19 cellular contexts compared by ENCODE assay signal in genomic region chr14:37384870-37385596, GRCh38.
A peak's percentile ranks its signal among the peaks of the same experiment; 100 is the strongest.
DNase-seq lines count a peak whose midpoint lies in the region; ATAC-seq and TF ChIP-seq lines count a peak whose summit lies in the region.
"Had no signal": no experiment of that assay in that cellular context is flagged by ENCODE, and none has a peak within 500 bp of the region (broad histone marks: within the 10 kb centered on the region; RNA-seq: fewer than 3 reads in every experiment).

No MANE protein-coding gene starts in this region.

- H3K9ac ChIP-seq in mesenchymal stem cell (ENCODE audit: low read length) = no peak overlapping the region
- H3K9ac ChIP-seq in Karpas-422 (ENCODE audit: low read length) = no peak overlapping the region

- H4K8ac ChIP-seq in mesenchymal stem cell (ENCODE audit: low read length) = no peak overlapping the region

- no peak overlapping the region for H3K18ac ChIP-seq in mesenchymal stem cell (ENCODE audit: low read depth in 1 of 2, low read length in 2 of 2)

- peak; percentile 43 for DNase-seq in DMS53 treated with DMSO at 0.1 percent for 48 hours (lab: John Stamatoyannopoulos, UW; ENCODE audit: unreplicated experiment)
- DNase-seq in NCI-H187 (lab: John Stamatoyannopoulos, UW) = peak; percentile 51 to 77
- DNase-seq in NCI-H774 (lab: John Stamatoyannopoulos, UW) = peak; percentile 91
- DNase-seq in left lung = no peak
- DNase-seq in MG63 = no peak
- DNase-seq in mesenchymal stem cell = no peak
- no peak for DNase-seq in Karpas-422
- DNase-seq: activated CD4-positive, alpha-beta T cell treated with anti-CD3 and anti-CD28 coated beads for 48 hours; activated naive CD8-positive, alpha-beta T cell treated with anti-CD3 and anti-CD28 coated beads, Interleukin-2, amount 10 ng/mL, durations not matched to agents 7 days and 5 days; activated T-cell treated with anti-CD3 and anti-CD28 coated beads for 4 hours; DMS 273 treated with DMSO at 0.1 percent for 48 hours; midbrain; NK-92 treated with Interleukin-12 subunit alpha and Interleukin-12 subunit beta, amount 100 ng/mL, for 24 hours; nucleus accumbens; SJCRH30; trophoblast cell had no signal

- 70% methylated on average over 4 of the region's 6 CpGs for WGBS in mesenchymal stem cell

- H3K79me2 ChIP-seq in Karpas-422 (ENCODE audit: low read length) = no peaks in the 10 kb centered on the region

- H3K36me3 ChIP-seq in left lung (no peaks in the 10 kb centered on the region), MG63 (no peaks in the 10 kb centered on the region), mesenchymal stem cell (ENCODE audit: control insufficient read depth in 1 of 2, insufficient read depth in 2 of 2, low read depth in 1 of 2, low read length in 2 of 2) (no peaks in the 10 kb centered on the region), Karpas-422 (ENCODE audit: insufficient read depth, low read length) (no peaks in the 10 kb centered on the region)
- H3K36me3 ChIP-seq: cardiac muscle cell, SJCRH30 had no signal

- no peak overlapping the region for H2BK15ac ChIP-seq in mesenchymal stem cell (ENCODE audit: low read depth, poor library complexity, severe bottlenecking)

- H3K4ac ChIP-seq in mesenchymal stem cell (ENCODE audit: low read depth in 1 of 2, low read length in 2 of 2) = no peak overlapping the region

- H3K9me3 ChIP-seq in left lung = no peaks in the 10 kb centered on the region
- no peaks in the 10 kb centered on the region for H3K9me3 ChIP-seq in MG63
- H3K9me3 ChIP-seq in mesenchymal stem cell (ENCODE audit: control insufficient read depth, low read length) = no peaks in the 10 kb centered on the region
- H3K9me3 ChIP-seq in Karpas-422 (ENCODE audit: low read length) = no peaks in the 10 kb centered on the region
- H3K9me3 ChIP-seq: SJCRH30 had no signal

- H3K4me3 ChIP-seq in left lung (no peak overlapping the region), MG63 (no peak overlapping the region), mesenchymal stem cell (ENCODE audit: insufficient read depth in 1 of 2, low read depth in 1 of 2, low read length in 2 of 2) (no peak overlapping the region), Karpas-422 (ENCODE audit: low read length) (no peak overlapping the region)
- H3K4me3 ChIP-seq: cardiac muscle cell, SJCRH30 had no signal

- H3K27ac ChIP-seq in left lung (no peak overlapping the region), mesenchymal stem cell (ENCODE audit: low read length, poor library complexity, severe bottlenecking) (no peak overlapping the region), Karpas-422 (ENCODE audit: low read length) (no peak overlapping the region)
- H3K27ac ChIP-seq: cardiac muscle cell, SJCRH30 had no signal

- no peaks in the 10 kb centered on the region for H3K27me3 ChIP-seq in left lung
- no peaks in the 10 kb centered on the region for H3K27me3 ChIP-seq in MG63
- H3K27me3 ChIP-seq in mesenchymal stem cell (ENCODE audit: control insufficient read depth in 1 of 2, insufficient read depth in 1 of 2, low read length in 2 of 2) = no peaks in the 10 kb centered on the region
- no peaks in the 10 kb centered on the region; the same call in 1 of the 2 replicates for H3K27me3 ChIP-seq in Karpas-422 (ENCODE audit: low read length)
- H3K27me3 ChIP-seq: cardiac muscle cell had no signal

- H3K4me1 ChIP-seq in left lung = no peaks in the 10 kb centered on the region
- H3K4me1 ChIP-seq in mesenchymal stem cell (ENCODE audit: control insufficient read depth, insufficient read depth, low read depth, low read length) = no peaks in the 10 kb centered on the region
- H3K4me1 ChIP-seq in Karpas-422 (ENCODE audit: low read length) = no peaks in the 10 kb centered on the region
- H3K4me1 ChIP-seq: SJCRH30 had no signal

- no peak overlapping the region for H2AFZ ChIP-seq in mesenchymal stem cell (ENCODE audit: low read depth, low read length)
- no peak overlapping the region for H2AFZ ChIP-seq in Karpas-422 (ENCODE audit: low read length)

- H2BK120ac ChIP-seq in mesenchymal stem cell (ENCODE audit: low read depth, low read length) = no peak overlapping the region

- H2BK5ac ChIP-seq in mesenchymal stem cell (ENCODE audit: low read depth, low read length, poor library complexity, severe bottlenecking) = no peak overlapping the region

- H2AK5ac ChIP-seq in mesenchymal stem cell (ENCODE audit: low read length, severe bottlenecking) = no peak overlapping the region

- H4K91ac ChIP-seq in mesenchymal stem cell (ENCODE audit: low read length) = no peak overlapping the region

- H3K9me2 ChIP-seq in Karpas-422 (replicated peaks; ENCODE audit: insufficient read depth, low read length) = no peaks in the 10 kb centered on the region

- no peak overlapping the region for H3K4me2 ChIP-seq in mesenchymal stem cell (ENCODE audit: low read length, poor library complexity, severe bottlenecking)
- no peak overlapping the region for H3K4me2 ChIP-seq in Karpas-422 (ENCODE audit: low read depth, low read length, poor library complexity, severe bottlenecking)

- no peak for TF ChIP-seq CTCF in left lung (IDR thresholded peaks at IDR 0.05)

- no peak overlapping the region for H2BK12ac ChIP-seq in mesenchymal stem cell (ENCODE audit: low read length in 2 of 2)

- no peaks in the 10 kb centered on the region for H3K79me1 ChIP-seq in mesenchymal stem cell (replicated peaks; ENCODE audit: low read length, poor library complexity, severe bottlenecking)

- H3K23ac ChIP-seq in mesenchymal stem cell (ENCODE audit: low read length in 2 of 2) = no peak overlapping the region

- no peak overlapping the region for H3K14ac ChIP-seq in mesenchymal stem cell (ENCODE audit: low read length in 2 of 2)

- intact Hi-C loops in left lung (cut with DNase I) = no loop called here

- H4K20me1 ChIP-seq in Karpas-422 (ENCODE audit: insufficient read depth, low read depth, low read length) = no peaks in the 10 kb centered on the region

- peak; percentile 93 for ATAC-seq in left lung
- no peak for ATAC-seq in HG03097 (IDR thresholded peaks at IDR 0.05; ENCODE audit: low FRiP score, unreplicated experiment)
- ATAC-seq: stimulated activated memory B cell treated with anti-CD40 and anti-IgM and Interleukin-4, amounts not matched to agents 10 μg/mL and 1 μg/mL and 100 μg/mL, for 72 hours had no signal

Comparison
In these comparisons a context has a peak if more than half of its experiments do, and no peak if none do; other contexts are left out.
1. DNase-seq: peak in DMS53 treated with DMSO at 0.1 percent for 48 hours (single experiment), NCI-H187 (2 of 2) and NCI-H774 (single experiment); none in left lung (0 of 2), MG63 (single experiment), mesenchymal stem cell (single experiment) and Karpas-422 (single experiment).